1 cellular context compared by ENCODE assay signal in genomic region chr14:100422556-100423420, GRCh38.
TF ChIP-seq lines count a peak whose summit lies in the region.

No MANE protein-coding gene starts in this region.

TF ChIP-seq in HEK293, 187 proteins besides CTCF, POLR2A, EP300 and RAD21 (continued from another document):
- TF ChIP-seq ZNF645 (tag by site-specific recombination; IDR thresholded peaks at IDR 0.05) = no peak
- TF ChIP-seq ZNF121 (tag by site-specific recombination; IDR thresholded peaks at IDR 0.05) = no peak
- no peak for TF ChIP-seq ZNF211 (tag by site-specific recombination; IDR thresholded peaks at IDR 0.05; ENCODE audit: low read depth)
- TF ChIP-seq PBX3 (CRISPR knock-in tag; IDR thresholded peaks at IDR 0.05) = no peak
- no peak for TF ChIP-seq AEBP2 (tag by site-specific recombination; IDR thresholded peaks at IDR 0.05; ENCODE audit: borderline replicate concordance)
- TF ChIP-seq ZNF660 (tag by site-specific recombination; IDR thresholded peaks at IDR 0.05) = no peak; the same call in 1 of the 2 replicates
- no peak for TF ChIP-seq KLF7 (tag by site-specific recombination; IDR thresholded peaks at IDR 0.05; ENCODE audit: borderline replicate concordance)
- TF ChIP-seq ZNF600 (tag by site-specific recombination; IDR thresholded peaks at IDR 0.05) = no peak
- TF ChIP-seq ZNF350 (tag by site-specific recombination; IDR thresholded peaks at IDR 0.05) = no peak
- TF ChIP-seq ZNF585B (tag by site-specific recombination; IDR thresholded peaks at IDR 0.05) = no peak
- TF ChIP-seq ZNF701 (tag by site-specific recombination; IDR thresholded peaks at IDR 0.05) = no peak
- TF ChIP-seq GLIS2 (tag by site-specific recombination; IDR thresholded peaks at IDR 0.05) = no peak
- no peak for TF ChIP-seq PRDM4 (tag by site-specific recombination; IDR thresholded peaks at IDR 0.05)
- TF ChIP-seq ZIC2 (tag by site-specific recombination; IDR thresholded peaks at IDR 0.05) = peak; percentile 80
- no peak for TF ChIP-seq YY2 (tag by site-specific recombination; IDR thresholded peaks at IDR 0.05)
- no peak for TF ChIP-seq RBAK (tag by site-specific recombination; IDR thresholded peaks at IDR 0.05)
- TF ChIP-seq ZFHX2 (tag by site-specific recombination; conservative IDR thresholded peaks at IDR 0.05) = peak; percentile 93
- TF ChIP-seq ZNF175 (tag by site-specific recombination; IDR thresholded peaks at IDR 0.05) = no peak
- no peak for TF ChIP-seq ZNF529 (tag by site-specific recombination; IDR thresholded peaks at IDR 0.05; ENCODE audit: insufficient replicate concordance)
- 0 out of 2 replicates have a peak, but pooled peaks have one; percentile 26 for TF ChIP-seq GLI2 (tag by site-specific recombination; IDR thresholded peaks at IDR 0.05; ENCODE audit: borderline replicate concordance, low read depth)
- 0 out of 2 replicates have a peak, but pooled peaks have one; percentile 25 for TF ChIP-seq ZBTB8A (tag by site-specific recombination; IDR thresholded peaks at IDR 0.05)
- 0 out of 2 replicates have a peak, but pooled peaks have one; percentile 16 for TF ChIP-seq ZNF843 (tag by site-specific recombination; IDR thresholded peaks at IDR 0.05)
- no peak for TF ChIP-seq ZNF623 (tag by site-specific recombination; IDR thresholded peaks at IDR 0.05)
- TF ChIP-seq ZNF2 (tag by site-specific recombination; IDR thresholded peaks at IDR 0.05) = no peak
